ENCODE assay signal across 8 cellular contexts in the genomic region with DNA sequence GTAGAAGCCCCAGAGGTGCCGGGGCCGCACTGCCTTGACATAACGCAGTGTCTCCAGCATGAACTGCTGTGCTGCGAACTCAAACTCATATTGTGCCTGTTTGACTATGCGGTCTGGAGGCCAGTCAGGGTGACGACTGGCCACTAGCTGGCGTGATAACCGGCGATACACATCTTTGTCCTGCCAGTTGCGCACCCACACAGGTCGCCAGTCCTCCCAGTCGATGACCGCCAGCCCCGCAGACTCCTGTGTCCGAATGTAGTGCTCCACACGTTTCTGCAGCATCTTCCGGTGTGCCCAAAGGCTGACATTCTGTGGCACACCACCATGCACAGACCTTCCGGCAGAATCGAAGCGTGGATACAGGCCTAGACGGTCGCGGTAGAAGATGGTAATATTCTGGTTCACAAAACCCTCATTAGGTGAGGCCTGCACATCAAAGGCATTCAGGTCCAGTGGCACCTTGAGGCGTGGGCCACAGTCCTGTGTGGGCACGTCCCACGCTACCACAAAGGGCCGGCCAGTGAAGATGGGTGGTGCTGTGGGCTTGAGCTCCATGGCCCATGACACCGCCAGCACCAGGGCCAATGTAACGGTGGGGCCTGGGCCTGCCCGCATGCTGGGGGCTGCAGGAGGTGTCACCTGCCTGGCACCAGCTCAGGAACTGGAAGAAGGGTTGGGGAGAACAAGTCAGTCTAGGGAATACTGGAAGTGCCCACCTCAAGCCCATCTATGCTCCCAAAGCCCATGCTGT. TPM values are rescaled to one million over a fixed set of nuclear protein-coding genes. Genes with fewer than 3 reads are reported as not detected.
DNase-seq lines count a peak whose midpoint lies in the region; ATAC-seq, FAIRE-seq and TF ChIP-seq lines count a peak whose summit lies in the region.

No MANE protein-coding gene starts in this region.

- dilution Hi-C loops in endothelial cell of umbilical vein (cut with MboI; ENCODE audit: extremely low pct_ligation_motif_present, low sequenced_read_pairs) = no loop called here

- no peaks in the 10 kb centered on the region for H3K9me1 ChIP-seq in endothelial cell of umbilical vein (replicated peaks; ENCODE audit: control insufficient read depth, extremely low read depth, insufficient read depth, low read length)

- H2AFZ ChIP-seq in PC-3 (ENCODE audit: low read length) = no peak overlapping the region
- H2AFZ ChIP-seq in endothelial cell of umbilical vein (ENCODE audit: low read depth, low read length) = no peak overlapping the region

- no peaks in the 10 kb centered on the region for H4K20me1 ChIP-seq in PC-3 (ENCODE audit: low read length)
- H4K20me1 ChIP-seq in endothelial cell of umbilical vein (replicated peaks; ENCODE audit: control insufficient read depth, extremely low read depth, insufficient read depth, low read length) = no peaks in the 10 kb centered on the region

- peak overlapping the region; percentile 93 for H3K9ac ChIP-seq in PC-3 (ENCODE audit: low read length)
- peak overlapping the region; percentile 89 for H3K9ac ChIP-seq in endothelial cell of umbilical vein (replicated peaks; ENCODE audit: extremely low read depth, insufficient read depth, low read length)

- H3K4me3 Mint-ChIP-seq in CD4-positive, CD25-positive, alpha-beta regulatory T cell = peak overlapping the region; percentile 93 to 95 (median 94)

- no peaks in the 10 kb centered on the region for H3K9me2 ChIP-seq in PC-3 (replicated peaks; ENCODE audit: low read length)

- no peaks in the 10 kb centered on the region for H3K36me3 ChIP-seq in CD4-positive, CD25-positive, alpha-beta regulatory T cell (ENCODE audit: control insufficient read depth, insufficient read depth, low read length)
- peaks cover 6% of the 10 kb centered on the region for H3K36me3 ChIP-seq in PC-3 (ENCODE audit: low read depth, low read length)
- H3K36me3 ChIP-seq in endothelial cell of umbilical vein (ENCODE audit: control insufficient read depth in 2 of 2, extremely low read depth in 1 of 2, insufficient read depth in 2 of 2, low read length in 2 of 2) = peaks cover 16 to 40% of the 10 kb centered on the region in 2 experiments
- H3K36me3 ChIP-seq in neutrophil = peaks cover 5% of the 10 kb centered on the region

- no peaks in the 10 kb centered on the region for H3K27me3 Mint-ChIP-seq in CD4-positive, CD25-positive, alpha-beta regulatory T cell

- no TSS peak for BruUV-seq in PC-3 (replicated peaks; lab: Mats Ljungman, UMichigan)
- TSS peak; percentile 10 for BruUV-seq in endothelial cell of umbilical vein (replicated peaks; lab: Mats Ljungman, UMichigan)

- no peak for DNase-seq in CD4-positive, CD25-positive, alpha-beta regulatory T cell
- no peak for DNase-seq in PC-3
- DNase-seq in endothelial cell of umbilical vein (ENCODE audit: low read depth, low spot score) = peak; percentile 46
- DNase-seq in SKM-1 treated with dmso at 0.1 percent for 144 hours (lab: John Stamatoyannopoulos, UW; ENCODE audit: unreplicated experiment) = no peak
- DNase-seq in NCI-H345 treated with DMSO at 0.1 percent for 48 hours (lab: John Stamatoyannopoulos, UW; ENCODE audit: unreplicated experiment) = no peak
- no peak for DNase-seq in HK-2 (ENCODE audit: unreplicated experiment)

- no peak for ATAC-seq in CD4-positive, CD25-positive, alpha-beta regulatory T cell (ENCODE audit: low read depth in 2 of 2)
- ATAC-seq in PC-3 (no peak), GM19397 (IDR thresholded peaks at IDR 0.05; ENCODE audit: unreplicated experiment) (no peak)

- no peaks in the 10 kb centered on the region for H3K9me3 Mint-ChIP-seq in CD4-positive, CD25-positive, alpha-beta regulatory T cell

- H3K27ac ChIP-seq in CD4-positive, CD25-positive, alpha-beta regulatory T cell (ENCODE audit: insufficient read depth, low read length, poor library complexity, severe bottlenecking) = no peak overlapping the region
- H3K27ac ChIP-seq in PC-3 (ENCODE audit: low read length) (peak overlapping the region; percentile 86), endothelial cell of umbilical vein (ENCODE audit: insufficient read depth, low read depth, low read length) (peak overlapping the region; percentile 87), neutrophil (peak overlapping the region; percentile 95)

- TF ChIP-seq POLR2A in endothelial cell of umbilical vein (IDR thresholded peaks at IDR 0.05; ENCODE audit: low read depth, low read length) = peak; percentile 59

- H3K4me2 ChIP-seq in PC-3 (ENCODE audit: low read length) (peak overlapping the region; percentile 99), endothelial cell of umbilical vein (ENCODE audit: insufficient read depth, low read length) (peak overlapping the region; percentile 69)

- no peaks in the 10 kb centered on the region for H3K9me3 ChIP-seq in CD4-positive, CD25-positive, alpha-beta regulatory T cell (ENCODE audit: control insufficient read depth in 2 of 2, low read length in 2 of 2)
- H3K9me3 ChIP-seq in PC-3 (ENCODE audit: low read length) = no peaks in the 10 kb centered on the region
- no peaks in the 10 kb centered on the region for H3K9me3 ChIP-seq in endothelial cell of umbilical vein (replicated peaks; ENCODE audit: control insufficient read depth, insufficient read depth, low read length)
- no peaks in the 10 kb centered on the region for H3K9me3 ChIP-seq in neutrophil

- CTCF ChIA-PET in PC-3 (lab: Charles Lee) = no interaction called here
- CTCF ChIA-PET in endothelial cell of umbilical vein (lab: Charles Lee) = interaction anchor here (1.2 kb wide), 1 partner anchor 8 kb away, joined by 4 read pairs; the partner anchor contains the start of gene TUSC2

- FAIRE-seq in endothelial cell of umbilical vein (lab: Jason Lieb, UNC) = peak; percentile 87

- H3K27me3 ChIP-seq in CD4-positive, CD25-positive, alpha-beta regulatory T cell (ENCODE audit: control insufficient read depth, insufficient read depth, low read length) = no peaks in the 10 kb centered on the region
- no peaks in the 10 kb centered on the region for H3K27me3 ChIP-seq in PC-3 (ENCODE audit: low read length)
- H3K27me3 ChIP-seq in endothelial cell of umbilical vein (ENCODE audit: control insufficient read depth in 2 of 2, insufficient read depth in 2 of 2, low read length in 2 of 2) = no peaks in the 10 kb centered on the region
- H3K27me3 ChIP-seq in neutrophil = no peaks in the 10 kb centered on the region

- intact Hi-C loops in PC-3 (cut with micrococcal nuclease) (loop anchor here (5.0 kb wide), 1 partner anchor 123 kb away; no protein-coding TSS in a partner anchor), endothelial cell of umbilical vein (cut with micrococcal nuclease) (no loop called here)

- peak overlapping the region; percentile 84 to 87 (median 87) for H3K27ac Mint-ChIP-seq in CD4-positive, CD25-positive, alpha-beta regulatory T cell

- H3K4me1 ChIP-seq in CD4-positive, CD25-positive, alpha-beta regulatory T cell (ENCODE audit: control insufficient read depth, insufficient read depth, low read length, poor library complexity, severe bottlenecking) = peaks cover 44% of the 10 kb centered on the region
- H3K4me1 ChIP-seq in PC-3 (ENCODE audit: insufficient read depth, low read length) (peaks cover 48% of the 10 kb centered on the region), endothelial cell of umbilical vein (ENCODE audit: control insufficient read depth, extremely low read depth, insufficient read depth, low read length) (peaks cover 67% of the 10 kb centered on the region), neutrophil (ENCODE audit: control insufficient read depth in 1 of 2, insufficient read depth in 1 of 2, low read depth in 1 of 2, low read length in 1 of 2) (peaks cover 67 to 82% of the 10 kb centered on the region in 2 experiments)

- peaks cover 10 to 56% (median 22%) of the 10 kb centered on the region in 4 donors for H3K4me1 Mint-ChIP-seq in CD4-positive, CD25-positive, alpha-beta regulatory T cell

- TF ChIP-seq CTCF in PC-3 (conservative IDR thresholded peaks at IDR 0.05; ENCODE audit: low read depth, low read length) (no peak), endothelial cell of umbilical vein (IDR thresholded peaks at IDR 0.05; ENCODE audit: extremely low read depth in 1 of 2, insufficient read depth in 1 of 2, low read depth in 1 of 2, low read length in 2 of 2) (peak in 1 of 2 donors; percentile 50), neutrophil (IDR thresholded peaks at IDR 0.05) (no peak)

- POLR2A ChIA-PET in PC-3 (lab: Charles Lee; ENCODE audit: unreplicated experiment) (no interaction called here), endothelial cell of umbilical vein (lab: Charles Lee) (interaction anchor here (1.2 to 5.1 kb wide), 2 partner anchors 8 to 16 kb away, joined by 3 to 38 read pairs; partner anchors contain the start of gene TUSC2)

- peak overlapping the region; percentile 84 for H3K4me3 ChIP-seq in CD4-positive, CD25-positive, alpha-beta regulatory T cell (ENCODE audit: low read depth, low read length)
- H3K4me3 ChIP-seq in PC-3 (ENCODE audit: low read length) (peak overlapping the region; percentile 97), endothelial cell of umbilical vein (replicated peaks in 1 of 3; ENCODE audit: insufficient read depth in 1 of 3, low read depth in 1 of 3, low read length in 3 of 3) (peak overlapping the region; percentile 65 to 89 (median 89)), neutrophil (ENCODE audit: low read depth in 1 of 2, low read length in 1 of 2) (peak overlapping the region; percentile 72 to 77)

- H3K36me3 Mint-ChIP-seq in CD4-positive, CD25-positive, alpha-beta regulatory T cell = peaks cover 3% of the 10 kb centered on the region

- peaks cover 13% of the 10 kb centered on the region for H3F3A ChIP-seq in PC-3 (ENCODE audit: low read length, unreplicated experiment)

- H3K79me2 ChIP-seq in PC-3 (ENCODE audit: low read length) (peaks cover 33% of the 10 kb centered on the region), endothelial cell of umbilical vein (ENCODE audit: control insufficient read depth, insufficient read depth, low read length) (peaks cover 52% of the 10 kb centered on the region)

RNA-seq across cellular contexts. Expression of gene HYAL2, which starts 2.5 kb away (rescaled TPM):
- 1.5 TPM for total RNA-seq in CD4-positive, CD25-positive, alpha-beta regulatory T cell
- polyA plus RNA-seq in CD4-positive, CD25-positive, alpha-beta regulatory T cell = 1 to 10 TPM; 2.7 to 6.5 (median 5.1) TPM
- total RNA-seq in PC-3 (2014; rRNA removed) (97.8 and 111 TPM in 2 replicates), endothelial cell of umbilical vein (266 and 279 TPM in 2 replicates)
- polyA plus RNA-seq in endothelial cell of umbilical vein = 970 and 1,145 TPM in 2 replicates
- 537 and 563 TPM in 2 replicates for polyA plus RNA-seq in endothelial cell of umbilical vein (2011; cell fraction: cytosol; rRNA removed)
- polyA plus RNA-seq in endothelial cell of umbilical vein (2011; cell fraction: nucleus; rRNA removed) = 347 and 354 TPM in 2 replicates
- 266 and 312 TPM in 2 replicates for polyA plus RNA-seq in endothelial cell of umbilical vein (2012)
- polyA minus RNA-seq in endothelial cell of umbilical vein = 480 and 514 TPM in 2 replicates
- polyA minus RNA-seq in endothelial cell of umbilical vein (2011; cell fraction: cytosol; rRNA and poly(A)+ RNA removed) = 26.4 TPM
- polyA minus RNA-seq in endothelial cell of umbilical vein (2011; cell fraction: nucleus; rRNA and poly(A)+ RNA removed) = 150 and 202 TPM in 2 replicates

RNA-seq across cellular contexts. Expression of gene TUSC2, which starts 8.0 kb away (rescaled TPM):
- total RNA-seq in CD4-positive, CD25-positive, alpha-beta regulatory T cell = 17.5 TPM
- 10 to 100 TPM; 44.6 to 55.6 (median 49.9) TPM for polyA plus RNA-seq in CD4-positive, CD25-positive, alpha-beta regulatory T cell
- total RNA-seq in PC-3 (2014; rRNA removed) = 143 and 156 TPM in 2 replicates
- 30.0 and 31.0 TPM in 2 replicates for total RNA-seq in endothelial cell of umbilical vein
- 84.8 and 89.0 TPM in 2 replicates for polyA plus RNA-seq in endothelial cell of umbilical vein
- 42.4 and 49.4 TPM in 2 replicates for polyA plus RNA-seq in endothelial cell of umbilical vein (2011; cell fraction: cytosol; rRNA removed)
- 22.3 and 23.0 TPM in 2 replicates for polyA plus RNA-seq in endothelial cell of umbilical vein (2011; cell fraction: nucleus; rRNA removed)
- polyA plus RNA-seq in endothelial cell of umbilical vein (2012) = 32.4 and 32.5 TPM in 2 replicates
- 30.9 and 33.5 TPM in 2 replicates for polyA minus RNA-seq in endothelial cell of umbilical vein
- polyA minus RNA-seq in endothelial cell of umbilical vein (2011; cell fraction: cytosol; rRNA and poly(A)+ RNA removed) = 10.3 TPM
- 8.5 and 9.1 TPM in 2 replicates for polyA minus RNA-seq in endothelial cell of umbilical vein (2011; cell fraction: nucleus; rRNA and poly(A)+ RNA removed)

RNA-seq across cellular contexts. Expression of gene HYAL1, which starts 16.7 kb away (rescaled TPM):
- 0.35 TPM for total RNA-seq in CD4-positive, CD25-positive, alpha-beta regulatory T cell
- under 1 TPM in 3 of 4 donors, not detected in 1; 0.07 to 0.31 (median 0.10) TPM for polyA plus RNA-seq in CD4-positive, CD25-positive, alpha-beta regulatory T cell
- total RNA-seq in PC-3 (2014; rRNA removed) = 0.23 and 1.3 TPM in 2 replicates
- total RNA-seq in endothelial cell of umbilical vein = 1.6 and 2.2 TPM in 2 replicates
- polyA plus RNA-seq in endothelial cell of umbilical vein = 3.3 and 3.8 TPM in 2 replicates
- polyA plus RNA-seq in endothelial cell of umbilical vein (2011; cell fraction: cytosol; rRNA removed) = 1.7 and 1.8 TPM in 2 replicates
- 3.6 and 3.7 TPM in 2 replicates for polyA plus RNA-seq in endothelial cell of umbilical vein (2011; cell fraction: nucleus; rRNA removed)
- 0.65 and 0.68 TPM in 2 replicates for polyA plus RNA-seq in endothelial cell of umbilical vein (2012)
- polyA minus RNA-seq in endothelial cell of umbilical vein = 2.3 and 4.3 TPM in 2 replicates
- 27.9 TPM for polyA minus RNA-seq in endothelial cell of umbilical vein (2011; cell fraction: cytosol; rRNA and poly(A)+ RNA removed)
- polyA minus RNA-seq in endothelial cell of umbilical vein (2011; cell fraction: nucleus; rRNA and poly(A)+ RNA removed) = 2.5 and 4.9 TPM in 2 replicates

RNA-seq across cellular contexts. Expression of gene RASSF1, which starts 20.6 kb away (rescaled TPM):
- total RNA-seq in CD4-positive, CD25-positive, alpha-beta regulatory T cell = 76.0 TPM
- polyA plus RNA-seq in CD4-positive, CD25-positive, alpha-beta regulatory T cell = 10 to 100 TPM; 48.4 to 67.4 (median 54.7) TPM
- total RNA-seq in PC-3 (2014; rRNA removed) (20.0 and 21.4 TPM in 2 replicates), endothelial cell of umbilical vein (27.0 and 31.9 TPM in 2 replicates)
- 52.2 and 59.7 TPM in 2 replicates for polyA plus RNA-seq in endothelial cell of umbilical vein
- polyA plus RNA-seq in endothelial cell of umbilical vein (2011; cell fraction: cytosol; rRNA removed) = 48.7 and 57.4 TPM in 2 replicates
- polyA plus RNA-seq in endothelial cell of umbilical vein (2011; cell fraction: nucleus; rRNA removed) = 46.5 and 64.6 TPM in 2 replicates
- 17.7 and 24.5 TPM in 2 replicates for polyA plus RNA-seq in endothelial cell of umbilical vein (2012)
- 14.7 and 20.1 TPM in 2 replicates for polyA minus RNA-seq in endothelial cell of umbilical vein
- polyA minus RNA-seq in endothelial cell of umbilical vein (2011; cell fraction: cytosol; rRNA and poly(A)+ RNA removed) = 22.3 TPM
- polyA minus RNA-seq in endothelial cell of umbilical vein (2011; cell fraction: nucleus; rRNA and poly(A)+ RNA removed) = 18.0 and 21.2 TPM in 2 replicates

RNA-seq across cellular contexts. Expression of gene HYAL3, which starts 20.8 kb away (rescaled TPM):
- total RNA-seq in CD4-positive, CD25-positive, alpha-beta regulatory T cell = 2.4 TPM
- polyA plus RNA-seq in CD4-positive, CD25-positive, alpha-beta regulatory T cell = 1 to 10 TPM; 1.8 to 8.3 (median 5.6) TPM
- 13.2 and 20.8 TPM in 2 replicates for total RNA-seq in PC-3 (2014; rRNA removed)
- total RNA-seq in endothelial cell of umbilical vein = 3.8 and 4.8 TPM in 2 replicates
- polyA plus RNA-seq in endothelial cell of umbilical vein = 11.5 and 12.8 TPM in 2 replicates
- polyA plus RNA-seq in endothelial cell of umbilical vein (2011; cell fraction: cytosol; rRNA removed) = 8.1 TPM in 2 replicates
- polyA plus RNA-seq in endothelial cell of umbilical vein (2011; cell fraction: nucleus; rRNA removed) = 6.4 and 8.0 TPM in 2 replicates
- 4.0 and 5.3 TPM in 2 replicates for polyA plus RNA-seq in endothelial cell of umbilical vein (2012)
- polyA minus RNA-seq in endothelial cell of umbilical vein = 4.0 and 5.6 TPM in 2 replicates
- 23.4 TPM for polyA minus RNA-seq in endothelial cell of umbilical vein (2011; cell fraction: cytosol; rRNA and poly(A)+ RNA removed)
- 0.96 and 2.4 TPM in 2 replicates for polyA minus RNA-seq in endothelial cell of umbilical vein (2011; cell fraction: nucleus; rRNA and poly(A)+ RNA removed)

Comparison
In these comparisons a context has a peak if more than half of its experiments do, and no peak if none do; other contexts are left out.
1. RNA of gene HYAL2, which starts 2.5 kb away (total RNA-seq): 266 to 279 TPM in endothelial cell of umbilical vein and 97.8 to 111 TPM in PC-3; 1.5 TPM in CD4-positive, CD25-positive, alpha-beta regulatory T cell (single experiment); every median in the first group is over 10 times any median in the second.
2. Peak in every context shown above with its lines, with median percentiles within 50 percentile points of each other: H3K4me3 ChIP-seq.